In genomic region chr7:100779359-100779758, GRCh38 we compare ENCODE assay signal across 1 cellular context.
TF ChIP-seq lines count a peak whose summit lies in the region.

No MANE protein-coding gene starts in this region.

TF ChIP-seq in H1, 55 proteins besides CTCF, POLR2A, EP300 and RAD21:
- TF ChIP-seq SIN3A (conservative IDR thresholded peaks at IDR 0.05 in 1 of 2, IDR thresholded peaks at IDR 0.05 in 1 of 2; ENCODE audit: low read depth in 1 of 2, low read length in 2 of 2) (no peak), RNF2 (IDR thresholded peaks at IDR 0.05; ENCODE audit: borderline replicate concordance, low read depth, low read length, missing control alignments, poor library complexity, severe bottlenecking) (no peak), SRF (IDR thresholded peaks at IDR 0.05; ENCODE audit: low read depth, low read length) (no peak), CTBP2 (IDR thresholded peaks at IDR 0.05; ENCODE audit: borderline replicate concordance, insufficient read depth, insufficient read length, low read length) (no peak), MAFK (IDR thresholded peaks at IDR 0.05; ENCODE audit: low read depth, low read length) (no peak), NRF1 (IDR thresholded peaks at IDR 0.05; ENCODE audit: low read depth, low read length) (no peak), ASH2L (IDR thresholded peaks at IDR 0.05; ENCODE audit: low read length) (no peak)
